Comparison of ENCODE assay signal across 11 cellular contexts in the genomic region with DNA sequence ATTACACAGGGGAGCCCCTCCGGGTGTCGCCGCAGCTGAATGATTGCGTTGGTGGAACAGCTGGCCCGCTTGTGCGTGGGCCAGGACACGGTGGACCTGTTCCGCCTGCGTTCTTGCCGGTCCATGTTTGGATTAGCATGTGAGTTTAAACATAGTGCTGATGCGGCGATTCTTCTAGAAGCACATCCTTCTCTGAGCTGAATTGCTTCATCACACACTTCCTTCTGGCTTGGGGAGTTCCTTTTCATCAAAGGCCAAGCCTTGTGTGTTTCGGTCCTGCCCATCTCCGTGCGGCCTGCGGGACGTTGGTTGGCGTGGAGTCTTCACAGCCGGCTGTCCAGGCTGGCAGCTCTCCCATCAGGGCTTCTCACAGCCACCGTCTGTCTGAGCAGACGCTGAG. TPM values are rescaled to one million over a fixed set of nuclear protein-coding genes. Genes with fewer than 3 reads are reported as not detected.
A peak's percentile ranks its signal among the peaks of the same experiment; 100 is the strongest.
DNase-seq lines count a peak whose midpoint lies in the region; ATAC-seq, FAIRE-seq and TF ChIP-seq lines count a peak whose summit lies in the region.
"Had no signal": no experiment of that assay in that cellular context is flagged by ENCODE, and none has a peak within 500 bp of the region (broad histone marks: within the 10 kb centered on the region; RNA-seq: fewer than 3 reads in every experiment).

No MANE protein-coding gene starts in this region.

- 71% methylated on average over 20 of the region's 21 CpGs for WGBS in K562 (ENCODE audit: insufficient coverage, low coverage, missing lambda C conversion rate)
- whole genome bisulfite sequencing in stomach, 5 donors: 42 to 66% (median 59%) methylated on average over 20 to 21 of the region's 21 CpGs

- H3K4me3 ChIP-seq in K562: no peak overlapping the region
- H3K4me3 ChIP-seq in stomach: peak overlapping the region in 1 of 4 donors; percentile 13

- no peaks in the 10 kb centered on the region; the same call in 1 of the 2 replicates for H4K20me1 ChIP-seq in K562 (replicated peaks; ENCODE audit: control insufficient read depth, insufficient read depth, low read length)

- H3K36me3 ChIP-seq in K562 (ENCODE audit: control insufficient read depth, insufficient read depth, low read length): no peaks in the 10 kb centered on the region
- peaks cover 0 to 14% (median 12%) of the 10 kb centered on the region in 4 donors for H3K36me3 ChIP-seq in stomach

- no peaks in the 10 kb centered on the region for H3K9me3 ChIP-seq in K562 (replicated peaks; ENCODE audit: control insufficient read depth, insufficient read depth, low read depth, low read length)
- H3K9me3 ChIP-seq in stomach: no peaks in the 10 kb centered on the region

- peaks cover 14 to 18% of the 10 kb centered on the region in 2 donors for H3K4me1 Mint-ChIP-seq in natural killer cell

- H3K27ac ChIP-seq in K562 (ENCODE audit: extremely low read depth, low read depth, low read length) (no peak overlapping the region), stomach (peak overlapping the region in 3 of 5 donors; percentile 38 to 62 (median 52))

- H3K79me2 ChIP-seq in K562 (ENCODE audit: control insufficient read depth, insufficient read depth, low read length): no peaks in the 10 kb centered on the region

- H3K27me3 ChIP-seq in K562 (ENCODE audit: control insufficient read depth in 2 of 2, insufficient read depth in 2 of 2, low read length in 2 of 2) (peaks cover 0 to 5% of the 10 kb centered on the region in 2 experiments; a peak in 1 of 5 replicates), stomach (no peaks in the 10 kb centered on the region)

- FAIRE-seq in GM12891 (lab: Jason Lieb, UNC) (peak; percentile 59), K562 (lab: Jason Lieb, UNC) (no peak)

- H3K36me3 Mint-ChIP-seq in natural killer cell: no peaks in the 10 kb centered on the region
- H3K36me3 Mint-ChIP-seq: activated naive CD4-positive, alpha-beta T cell treated with anti-CD3 and anti-CD28 coated beads, Interleukin-2, amount 50 U/mL, for 72 hours had no signal

- H3K27me3 Mint-ChIP-seq in natural killer cell (ENCODE audit: low read depth in 2 of 2): peaks cover 4 to 17% of the 10 kb centered on the region in 2 donors

- POLR2A ChIA-PET in K562 (lab: Yijun Ruan, JAX): interaction anchor here (0.5 to 0.7 kb wide), 2 partner anchors 10 to 218 kb away, joined by 4 read pairs; no protein-coding TSS in a partner anchor

- H3K4me1 ChIP-seq in K562 (replicated peaks in 1 of 2; ENCODE audit: control insufficient read depth in 2 of 2, insufficient read depth in 2 of 2, low read length in 2 of 2): peaks cover 6 to 14% of the 10 kb centered on the region in 2 experiments; a peak in 3 of 5 replicates
- peaks cover 9 to 26% (median 18%) of the 10 kb centered on the region in 4 donors for H3K4me1 ChIP-seq in stomach

- no peak for TF ChIP-seq RAD21 in K562 (CRISPR knock-in tag; conservative IDR thresholded peaks at IDR 0.05 in 1 of 2, IDR thresholded peaks at IDR 0.05 in 1 of 2)

- H3K4me3 Mint-ChIP-seq in natural killer cell: no peak overlapping the region
- H3K4me3 Mint-ChIP-seq: stimulated activated effector memory CD8-positive, alpha-beta T cell treated with anti-CD3 and anti-CD28 coated beads, Interleukin-12 subunit alpha, Interleukin-12 subunit beta, amount 100 ng/mL, for 72 hours had no signal

- H3K4me2 ChIP-seq in K562 (ENCODE audit: insufficient read depth, low read length): no peak overlapping the region

- TF ChIP-seq POLR2A in GM12891 (IDR thresholded peaks at IDR 0.05; ENCODE audit: low read depth, low read length): no peak
- no peak for TF ChIP-seq POLR2A in K562 (conservative IDR thresholded peaks at IDR 0.05)
- TF ChIP-seq POLR2A in stomach (IDR thresholded peaks at IDR 0.05): no peak

- TF ChIP-seq EP300 in K562 (IDR thresholded peaks at IDR 0.05; ENCODE audit: low read length): no peak
- no peak for TF ChIP-seq EP300 in stomach (IDR thresholded peaks at IDR 0.05)

- intact Hi-C loops in K562 (cut with micrococcal nuclease): no loop called here
- intact Hi-C loops in stomach (cut with DNase I; ENCODE audit: low total_unique reads): no loop called here
- intact Hi-C loops in natural killer cell (cut with micrococcal nuclease): no loop called here

- H3K9me3 Mint-ChIP-seq in natural killer cell: no peaks in the 10 kb centered on the region
- H3K9me3 Mint-ChIP-seq: activated naive CD4-positive, alpha-beta T cell treated with anti-CD3 and anti-CD28 coated beads, Interleukin-2, amount 50 U/mL, for 72 hours; stimulated activated effector memory CD8-positive, alpha-beta T cell treated with anti-CD3 and anti-CD28 coated beads, Interleukin-12 subunit alpha, Interleukin-12 subunit beta, amount 100 ng/mL, for 72 hours had no signal

- CTCF ChIA-PET in K562 (lab: Yijun Ruan, JAX; ENCODE audit: low intra/inter-chr PET ratio): no interaction called here

- BruUV-seq in K562 (replicated peaks; lab: Mats Ljungman, UMichigan): no TSS peak

- ATAC-seq in K562 (no peak), HG03135 (IDR thresholded peaks at IDR 0.05; ENCODE audit: unreplicated experiment) (no peak), HG03457 (IDR thresholded peaks at IDR 0.05; ENCODE audit: unreplicated experiment) (no peak), natural killer cell (no peak)
- ATAC-seq: activated naive CD4-positive, alpha-beta T cell treated with anti-CD3 and anti-CD28 coated beads, Interleukin-2, amount 50 U/mL, for 72 hours; left lobe of liver; stimulated activated effector memory CD8-positive, alpha-beta T cell treated with anti-CD3 and anti-CD28 coated beads, Interleukin-12 subunit alpha, Interleukin-12 subunit beta, amount 100 ng/mL, for 72 hours had no signal

- H3K9me1 ChIP-seq in K562 (ENCODE audit: control insufficient read depth, insufficient read depth, low read length): no peaks in the 10 kb centered on the region

- no peak for DNase-seq in GM12891 (ENCODE audit: insufficient read length, low spot score)
- DNase-seq in K562 (ENCODE audit: extremely low read depth in 1 of 4, low spot score in 3 of 4): no peak
- peak; percentile 26 for DNase-seq in iris pigment epithelial cell (ENCODE audit: low read depth)
- DNase-seq in stomach: peak; percentile 42
- no peak for DNase-seq in activated CD4-positive, alpha-beta T cell treated with anti-CD3 and anti-CD28 coated beads, Interleukin-2, amount 50 U/mL, for 1 hour
- no peak for DNase-seq in natural killer cell

- no peak overlapping the region for H2AFZ ChIP-seq in K562 (ENCODE audit: low read depth, low read length)

- H3K9ac ChIP-seq in K562 (ENCODE audit: insufficient read depth in 1 of 2, low read depth in 2 of 2, low read length in 2 of 2): peak overlapping the region in 1 of 2 experiments; percentile 61; a peak in 1 of 4 replicates

- H3K27ac Mint-ChIP-seq in natural killer cell: no peak overlapping the region
- H3K27ac Mint-ChIP-seq: activated naive CD4-positive, alpha-beta T cell treated with anti-CD3 and anti-CD28 coated beads, Interleukin-2, amount 50 U/mL, for 72 hours; stimulated activated effector memory CD8-positive, alpha-beta T cell treated with anti-CD3 and anti-CD28 coated beads, Interleukin-12 subunit alpha, Interleukin-12 subunit beta, amount 100 ng/mL, for 72 hours had no signal

- in situ Hi-C loops in K562 (cut with MboI): no loop called here

- TF ChIP-seq CTCF in K562 (IDR thresholded peaks at IDR 0.05 in 2 of 3, conservative IDR thresholded peaks at IDR 0.05 in 1 of 3; ENCODE audit: insufficient read depth in 2 of 3, low read depth in 1 of 3, low read length in 3 of 3): no peak
- no peak for TF ChIP-seq CTCF in stomach (IDR thresholded peaks at IDR 0.05)
- TF ChIP-seq CTCF in natural killer cell (IDR thresholded peaks at IDR 0.05): no peak

RNA-seq across cellular contexts. Expression of a gene that starts 45.5 kb away (rescaled TPM):
- polyA plus RNA-seq in GM12891 (2012; ENCODE audit: low read depth, missing spikeins): 1.6 TPM
- total RNA-seq in K562 (2011; cell fraction: chromatin; rRNA removed; ENCODE audit: low replicate concordance): 2.7 and 9.3 TPM in 2 replicates
- total RNA-seq in K562 (2011; cell fraction: nucleolus; rRNA removed): 2.4 and 3.3 TPM in 2 replicates
- 3.4 and 3.6 TPM in 2 replicates for total RNA-seq in K562 (2011; cell fraction: nucleoplasm; rRNA removed)
- total RNA-seq in K562 (2014; rRNA removed) (0.77 and 2.3 TPM in 2 replicates), K562 (2014; rRNA removed; fragmentation: Illumina TruSeq; extraction: Trizol) (0.03 and 0.29 TPM in 2 replicates), K562 (2015; rRNA removed; fragmentation: Illumina TruSeq; extraction: Trizol) (0.14 and 0.19 TPM in 2 replicates), K562 (2021) (1.2 and 1.4 TPM in 2 replicates), stomach (1 to 10 TPM; 2.4 to 8.2 (median 4.1) TPM), natural killer cell (under 1 TPM; 0.16 to 0.95 (median 0.40) TPM)
- polyA plus RNA-seq in K562 (2011; rRNA removed) (1.1 and 1.2 TPM in 2 replicates), K562 (2014; fragmentation: Illumina TruSeq; extraction: Trizol) (0.37 and 1.1 TPM in 2 replicates), K562 (2014; fragmentation: Nextera tagmentation; extraction: Ambion mirVana) (under 1 TPM; 0.01 to 0.03 TPM), K562 (2014; rRNA removed) (0.82 and 1.2 TPM in 2 replicates), stomach (1 to 10 TPM; 2.7 to 6.5 (median 3.7) TPM)
- 0.80 and 4.7 TPM in 2 replicates for polyA plus RNA-seq in K562 (2011; cell fraction: cytosol; rRNA removed)
- 1.7 and 4.8 TPM in 2 replicates for polyA plus RNA-seq in K562 (2011; cell fraction: nucleus; rRNA removed)
- polyA plus RNA-seq in K562 (2012): 0.60 and 0.78 TPM in 2 replicates
- 0.36 and 2.3 TPM in 2 replicates for polyA minus RNA-seq in K562 (2011; rRNA and poly(A)+ RNA removed)
- polyA minus RNA-seq in K562 (2011; cell fraction: cytosol; rRNA and poly(A)+ RNA removed): 0.86 and 4.1 TPM in 2 replicates
- polyA minus RNA-seq in K562 (2011; cell fraction: nucleus; rRNA and poly(A)+ RNA removed): 0.44 and 0.54 TPM in 2 replicates

RNA-seq across cellular contexts. Expression of a gene that starts 47.3 kb away (rescaled TPM):
- polyA plus RNA-seq in GM12891 (2012; ENCODE audit: low read depth, missing spikeins): 43.0 TPM
- 86.3 and 128 TPM in 2 replicates for total RNA-seq in K562 (2011; cell fraction: chromatin; rRNA removed; ENCODE audit: low replicate concordance)
- 52.8 and 55.0 TPM in 2 replicates for total RNA-seq in K562 (2011; cell fraction: nucleolus; rRNA removed)
- 72.4 and 86.7 TPM in 2 replicates for total RNA-seq in K562 (2011; cell fraction: nucleoplasm; rRNA removed)
- total RNA-seq in K562 (2014; rRNA removed) (40.0 and 41.1 TPM in 2 replicates), K562 (2014; rRNA removed; fragmentation: Illumina TruSeq; extraction: Trizol) (33.9 and 39.1 TPM in 2 replicates), K562 (2015; rRNA removed; fragmentation: Illumina TruSeq; extraction: Trizol) (31.7 and 35.1 TPM in 2 replicates), K562 (2021) (55.0 and 59.4 TPM in 2 replicates), stomach (10 to 100 TPM; 11.1 to 92.0 (median 65.8) TPM), natural killer cell (100 to 1,000 TPM; 103 to 123 (median 107) TPM)
- polyA plus RNA-seq in K562 (2011; rRNA removed) (91.6 and 92.9 TPM in 2 replicates), K562 (2014; fragmentation: Illumina TruSeq; extraction: Trizol) (53.2 and 54.7 TPM in 2 replicates), K562 (2014; fragmentation: Nextera tagmentation; extraction: Ambion mirVana) (1 to 10 TPM; 7.9 to 8.0 TPM), K562 (2014; rRNA removed) (56.2 and 60.8 TPM in 2 replicates), stomach (10 to 100 TPM; 24.5 to 40.0 (median 32.1) TPM)
- 66.6 and 81.7 TPM in 2 replicates for polyA plus RNA-seq in K562 (2011; cell fraction: cytosol; rRNA removed)
- polyA plus RNA-seq in K562 (2011; cell fraction: nucleus; rRNA removed): 67.1 and 70.4 TPM in 2 replicates
- polyA plus RNA-seq in K562 (2012): 39.4 and 51.1 TPM in 2 replicates
- polyA minus RNA-seq in K562 (2011; rRNA and poly(A)+ RNA removed): 69.6 and 84.3 TPM in 2 replicates
- 45.9 and 52.1 TPM in 2 replicates for polyA minus RNA-seq in K562 (2011; cell fraction: cytosol; rRNA and poly(A)+ RNA removed)
- polyA minus RNA-seq in K562 (2011; cell fraction: nucleus; rRNA and poly(A)+ RNA removed): 21.1 and 32.7 TPM in 2 replicates

Comparison
In these comparisons a context has a peak if more than half of its experiments do, and no peak if none do; other contexts are left out.
1. DNase-seq: peak in iris pigment epithelial cell (single experiment) and stomach (single experiment); none in GM12891 (single experiment), K562 (0 of 4), activated CD4-positive, alpha-beta T cell treated with anti-CD3 and anti-CD28 coated beads, Interleukin-2, amount 50 U/mL, for 1 hour (single experiment) and natural killer cell (single experiment).